Comparison of ENCODE assay signal across 8 cellular contexts in the genomic region with DNA sequence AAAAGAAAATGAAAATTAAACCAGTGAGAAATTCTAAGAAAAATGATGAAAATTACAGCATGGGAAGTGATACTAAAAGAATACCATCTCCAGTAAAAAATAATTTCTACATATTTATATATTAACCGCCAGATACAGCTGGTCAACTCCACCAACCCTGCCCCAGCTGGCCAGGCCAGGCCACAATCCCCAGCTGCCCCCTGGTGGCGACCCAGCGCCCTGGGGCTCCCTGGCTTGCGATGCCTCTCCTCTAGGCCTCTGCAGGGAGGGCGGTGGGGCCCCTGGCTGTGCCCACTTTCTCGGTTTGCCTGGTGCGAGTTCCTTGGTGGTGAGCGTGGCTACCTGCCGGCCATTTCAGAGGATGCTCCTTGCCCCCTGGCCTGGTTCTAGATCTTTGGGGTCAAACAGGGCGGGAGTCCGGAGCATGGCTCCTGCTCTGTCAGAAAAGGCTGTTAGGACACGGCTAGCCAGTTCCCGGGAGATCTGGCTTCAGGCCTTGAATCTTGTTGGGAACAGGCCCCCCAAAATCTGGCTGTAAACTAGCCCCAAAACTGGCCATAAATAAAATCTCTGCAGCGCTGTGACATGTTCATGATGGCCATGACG. TPM values are rescaled to one million over a fixed set of nuclear protein-coding genes. Genes with fewer than 3 reads are reported as not detected.
DNase-seq lines count a peak whose midpoint lies in the region; ATAC-seq, FAIRE-seq and TF ChIP-seq lines count a peak whose summit lies in the region.

No MANE protein-coding gene starts in this region.

- peak; percentile 94 for TF ChIP-seq CTCF in MM.1S (IDR thresholded peaks at IDR 0.05; ENCODE audit: low read length)
- TF ChIP-seq CTCF in cardiac fibroblast (IDR thresholded peaks at IDR 0.05; ENCODE audit: low read depth, low read length): peak; percentile 99
- peak; percentile 75 to 95 (median 94) for TF ChIP-seq CTCF in keratinocyte (optimal IDR thresholded peaks at IDR 0.05 in 1 of 3, IDR thresholded peaks at IDR 0.05 in 1 of 3, conservative IDR thresholded peaks at IDR 0.05 in 1 of 3; ENCODE audit: extremely low read depth in 1 of 3, insufficient read depth in 2 of 3, low read length in 3 of 3)

- H3K27me3 ChIP-seq in MM.1S (replicated peaks; ENCODE audit: insufficient read depth, low read length): peaks cover 40% of the 10 kb centered on the region
- H3K27me3 ChIP-seq in keratinocyte (ENCODE audit: control insufficient read depth, extremely low read depth, insufficient read depth, low read length): no peaks in the 10 kb centered on the region

- no peaks in the 10 kb centered on the region for H3F3A ChIP-seq in MM.1S (ENCODE audit: insufficient read depth, low read length)

- no peak overlapping the region for H3K4me3 ChIP-seq in MM.1S (ENCODE audit: low read length)
- no peak overlapping the region for H3K4me3 ChIP-seq in cardiac fibroblast (replicated peaks in 1 of 2; ENCODE audit: low read depth in 2 of 2, low read length in 2 of 2)
- no peak overlapping the region for H3K4me3 ChIP-seq in keratinocyte (ENCODE audit: control insufficient read depth in 2 of 3, extremely low read depth in 1 of 3, insufficient read depth in 2 of 3, low read depth in 1 of 3, low read length in 3 of 3)

- no peaks in the 10 kb centered on the region for H3K36me3 ChIP-seq in MM.1S (replicated peaks; ENCODE audit: insufficient read depth, low read length)
- H3K36me3 ChIP-seq in keratinocyte (ENCODE audit: control insufficient read depth in 2 of 2, extremely low read depth in 1 of 2, insufficient read depth in 2 of 2, low read length in 2 of 2): peaks cover 3 to 7% of the 10 kb centered on the region in 2 experiments

- H3K9ac ChIP-seq in MM.1S (ENCODE audit: low read length) (no peak overlapping the region), keratinocyte (ENCODE audit: control insufficient read depth, extremely low read depth, insufficient read depth, low read length) (no peak overlapping the region)

- dilution Hi-C loops in keratinocyte (cut with MboI; ENCODE audit: extremely low pct_ligation_motif_present, low sequenced_read_pairs): no loop called here

- no peak overlapping the region for H3K4me2 ChIP-seq in MM.1S (ENCODE audit: low read depth, low read length)
- no peak overlapping the region for H3K4me2 ChIP-seq in keratinocyte (ENCODE audit: control insufficient read depth, extremely low read depth, insufficient read depth, low read depth, low read length)

- H4K20me1 ChIP-seq in MM.1S (ENCODE audit: insufficient read depth, low read length): no peaks in the 10 kb centered on the region
- H4K20me1 ChIP-seq in keratinocyte (ENCODE audit: control insufficient read depth, extremely low read depth, insufficient read depth, low read length): peaks cover 3% of the 10 kb centered on the region

- H3K9me3 ChIP-seq in MM.1S (replicated peaks; ENCODE audit: insufficient read depth, low read length) (no peaks in the 10 kb centered on the region), keratinocyte (ENCODE audit: control insufficient read depth, low read depth, low read length) (no peaks in the 10 kb centered on the region)

- H3K4me1 ChIP-seq in MM.1S (ENCODE audit: low read length) (no peaks in the 10 kb centered on the region), keratinocyte (ENCODE audit: control insufficient read depth, extremely low read depth, insufficient read depth, low read length) (peaks cover 5% of the 10 kb centered on the region)

- no peaks in the 10 kb centered on the region for H3K9me1 ChIP-seq in keratinocyte (ENCODE audit: control insufficient read depth, extremely low read depth, insufficient read depth, low read length)

- H3K9me2 ChIP-seq in MM.1S (replicated peaks; ENCODE audit: insufficient read depth, low read length): no peaks in the 10 kb centered on the region

- ATAC-seq in activated CD4-positive, CD25-positive, alpha-beta regulatory T cell treated with anti-CD3 and anti-CD28 coated beads, Interleukin-2, amount 50 U/mL, for 24 hours: peak; percentile 71 to 75
- ATAC-seq in HG02571 (IDR thresholded peaks at IDR 0.05; ENCODE audit: unreplicated experiment): no peak

- no peak overlapping the region for H2AFZ ChIP-seq in MM.1S (ENCODE audit: low read length)
- no peak overlapping the region for H2AFZ ChIP-seq in keratinocyte (ENCODE audit: control insufficient read depth, low read length)

- H3K79me2 ChIP-seq in MM.1S (ENCODE audit: low read length): no peaks in the 10 kb centered on the region
- H3K79me2 ChIP-seq in keratinocyte (ENCODE audit: control insufficient read depth, insufficient read depth, low read length): peaks cover 23% of the 10 kb centered on the region

- peak; percentile 26 for DNase-seq in NCI-H345 (lab: John Stamatoyannopoulos, UW)
- no peak for DNase-seq in NCI-H345 treated with DMSO at 0.1 percent for 48 hours (lab: John Stamatoyannopoulos, UW; ENCODE audit: unreplicated experiment)
- peak; percentile 61 for DNase-seq in MM.1S
- DNase-seq in cardiac fibroblast (ENCODE audit: low read depth in 2 of 2): peak; percentile 74 to 78
- DNase-seq in keratinocyte (ENCODE audit: low read depth, low spot score): no peak
- peak; percentile 60 for DNase-seq in stimulated activated CD4-positive, alpha-beta T cell treated with anti-CD3 and anti-CD28 coated beads, Interleukin-1b, Interleukin-23, amount 100 ng/mL, for 48 hours

- H3K27ac ChIP-seq in MM.1S (ENCODE audit: low read length) (no peak overlapping the region), keratinocyte (ENCODE audit: control insufficient read depth, insufficient read depth, low read length) (no peak overlapping the region)

- no peak for FAIRE-seq in keratinocyte (lab: Jason Lieb, UNC)

RNA-seq across cellular contexts. Expression of a gene that starts 14.5 kb away (rescaled TPM):
- 0.63 to 2.3 TPM (median 1.0 TPM) in 3 replicates for polyA plus RNA-seq in keratinocyte
- 1.1 TPM for polyA plus RNA-seq in keratinocyte (2011; ENCODE audit: low read depth)
- polyA plus RNA-seq in keratinocyte (2011; cell fraction: cytosol; rRNA removed): 1.6 and 3.7 TPM in 2 replicates
- polyA plus RNA-seq in keratinocyte (2011; cell fraction: nucleus; rRNA removed): 4.6 and 5.9 TPM in 2 replicates
- 2.9 and 5.1 TPM in 2 replicates for polyA plus RNA-seq in keratinocyte (2012; ENCODE audit: low replicate concordance)
- 1.7 to 9.7 TPM (median 1.9 TPM) in 3 replicates for polyA minus RNA-seq in keratinocyte
- 6.5 TPM for polyA minus RNA-seq in keratinocyte (2011; cell fraction: cytosol; rRNA and poly(A)+ RNA removed)
- 2.2 TPM in 2 replicates for polyA minus RNA-seq in keratinocyte (2011; cell fraction: nucleus; rRNA and poly(A)+ RNA removed)

RNA-seq across cellular contexts. Expression of a gene that starts 20.7 kb away (rescaled TPM):
- polyA plus RNA-seq in keratinocyte: 25.0 to 41.2 TPM (median 32.7 TPM) in 3 replicates
- 22.4 TPM for polyA plus RNA-seq in keratinocyte (2011; ENCODE audit: low read depth)
- 15.6 and 27.6 TPM in 2 replicates for polyA plus RNA-seq in keratinocyte (2011; cell fraction: cytosol; rRNA removed)
- 29.2 and 38.2 TPM in 2 replicates for polyA plus RNA-seq in keratinocyte (2011; cell fraction: nucleus; rRNA removed)
- polyA plus RNA-seq in keratinocyte (2012; ENCODE audit: low replicate concordance): 33.9 and 36.4 TPM in 2 replicates
- 7.3 to 8.6 TPM (median 8.0 TPM) in 3 replicates for polyA minus RNA-seq in keratinocyte
- 15.9 TPM for polyA minus RNA-seq in keratinocyte (2011; cell fraction: cytosol; rRNA and poly(A)+ RNA removed)
- 9.5 and 11.3 TPM in 2 replicates for polyA minus RNA-seq in keratinocyte (2011; cell fraction: nucleus; rRNA and poly(A)+ RNA removed)

RNA-seq across cellular contexts. Expression of a gene that starts 41.3 kb away (rescaled TPM):
- 0.37 to 1.1 TPM (median 0.46 TPM) in 3 replicates for polyA plus RNA-seq in keratinocyte
- polyA plus RNA-seq in keratinocyte (2011; ENCODE audit: low read depth): 4.4 TPM
- polyA plus RNA-seq in keratinocyte (2011; cell fraction: cytosol; rRNA removed): 0.29 and 0.88 TPM in 2 replicates
- 2.5 and 3.9 TPM in 2 replicates for polyA plus RNA-seq in keratinocyte (2011; cell fraction: nucleus; rRNA removed)
- polyA plus RNA-seq in keratinocyte (2012; ENCODE audit: low replicate concordance): 0.71 and 6.3 TPM in 2 replicates
- polyA minus RNA-seq in keratinocyte: 0.59 to 0.99 TPM (median 0.80 TPM) in 3 replicates
- 2.7 TPM for polyA minus RNA-seq in keratinocyte (2011; cell fraction: cytosol; rRNA and poly(A)+ RNA removed)
- 3.3 and 3.5 TPM in 2 replicates for polyA minus RNA-seq in keratinocyte (2011; cell fraction: nucleus; rRNA and poly(A)+ RNA removed)

RNA-seq across cellular contexts. Expression of a gene that starts 57.6 kb away (rescaled TPM):
- 4.9 to 9.2 TPM (median 6.7 TPM) in 3 replicates for polyA plus RNA-seq in keratinocyte
- 6.1 TPM for polyA plus RNA-seq in keratinocyte (2011; ENCODE audit: low read depth)
- polyA plus RNA-seq in keratinocyte (2011; cell fraction: cytosol; rRNA removed): 2.0 and 3.6 TPM in 2 replicates
- polyA plus RNA-seq in keratinocyte (2011; cell fraction: nucleus; rRNA removed): 3.5 and 4.4 TPM in 2 replicates
- polyA plus RNA-seq in keratinocyte (2012; ENCODE audit: low replicate concordance): 5.0 and 10.4 TPM in 2 replicates
- 7.8 to 17.9 TPM (median 17.2 TPM) in 3 replicates for polyA minus RNA-seq in keratinocyte
- 14.8 TPM for polyA minus RNA-seq in keratinocyte (2011; cell fraction: cytosol; rRNA and poly(A)+ RNA removed)
- polyA minus RNA-seq in keratinocyte (2011; cell fraction: nucleus; rRNA and poly(A)+ RNA removed): 2.0 and 2.8 TPM in 2 replicates

Comparison
In these comparisons a context has a peak if more than half of its experiments do, and no peak if none do; other contexts are left out.
1. DNase-seq: peak in NCI-H345 (single experiment), MM.1S (single experiment), cardiac fibroblast (2 of 2) and stimulated activated CD4-positive, alpha-beta T cell treated with anti-CD3 and anti-CD28 coated beads, Interleukin-1b, Interleukin-23, amount 100 ng/mL, for 48 hours (single experiment); none in NCI-H345 treated with DMSO at 0.1 percent for 48 hours (single experiment) and keratinocyte (single experiment).
2. Peak in every context shown above with its lines, with median percentiles within 50 percentile points of each other: CTCF ChIP-seq.